ENCODE assay signal across 8 cellular contexts in the genomic region with DNA sequence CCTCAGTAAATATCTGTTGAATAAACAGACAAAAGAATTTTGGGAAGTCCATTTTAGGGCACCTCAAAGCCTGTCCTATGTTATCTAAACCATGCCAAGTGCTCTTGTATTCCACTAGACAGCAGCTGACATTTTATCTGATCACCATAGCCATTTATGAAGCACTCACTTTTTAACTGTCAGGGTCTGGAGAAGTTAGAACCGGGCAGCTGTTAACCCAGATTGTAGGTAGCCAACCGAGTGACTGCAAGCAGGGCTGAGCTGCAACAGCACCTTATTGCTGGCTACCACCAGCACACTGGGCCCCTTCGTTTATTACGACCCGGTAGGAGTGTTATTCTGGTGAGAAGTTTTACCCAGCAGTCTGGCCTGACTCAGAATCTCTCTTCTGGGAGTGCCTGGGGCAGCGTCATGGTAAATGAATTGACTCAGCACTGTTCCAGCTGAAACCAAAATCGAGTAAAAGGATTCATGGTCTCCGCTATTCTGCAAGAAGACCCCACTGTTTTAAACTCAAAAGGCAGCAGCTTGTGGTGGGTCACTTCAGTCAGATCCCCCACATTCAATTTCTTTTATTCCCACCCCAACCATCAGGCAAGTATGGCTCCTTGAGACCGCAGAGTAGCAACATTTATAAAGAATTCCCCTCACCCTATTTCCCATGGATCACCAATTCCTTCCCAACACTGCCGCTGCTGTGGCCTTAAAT. TPM values are rescaled to one million over a fixed set of nuclear protein-coding genes. Genes with fewer than 3 reads are reported as not detected.
DNase-seq lines count a peak whose midpoint lies in the region; ATAC-seq and TF ChIP-seq lines count a peak whose summit lies in the region.

No MANE protein-coding gene starts in this region.

- peaks cover 93% of the 10 kb centered on the region for H3K79me2 ChIP-seq in DOHH2 (ENCODE audit: control insufficient read depth, low read length)

- no peaks in the 10 kb centered on the region for H3K9me2 ChIP-seq in DOHH2 (replicated peaks; ENCODE audit: control insufficient read depth, low read length)

- peak overlapping the region; percentile 86 to 99 (median 98) for H3K27ac Mint-ChIP-seq in naive thymus-derived CD8-positive, alpha-beta T cell

- H3K36me3 Mint-ChIP-seq in naive thymus-derived CD8-positive, alpha-beta T cell = peaks cover 0 to 21% (median 0%) of the 10 kb centered on the region in 3 donors

- H3K27ac ChIP-seq in DOHH2 (ENCODE audit: low read depth, low read length) (no peak overlapping the region), urinary bladder (ENCODE audit: low read depth) (no peak overlapping the region)

- peaks cover 61 to 99% (median 93%) of the 10 kb centered on the region in 4 donors for H3K4me1 Mint-ChIP-seq in naive thymus-derived CD8-positive, alpha-beta T cell

- POLR2A ChIA-PET in naive thymus-derived CD8-positive, alpha-beta T cell (lab: Charles Lee) = interaction anchor here (0.6 to 3.4 kb wide), 3 partner anchors 11 to 52 kb away, joined by 9 to 33 read pairs (median 9); a partner anchor contains a TSS

- WGBS in urinary bladder = 34% methylated on average over 10 of the region's 10 CpGs

- H3K4me3 ChIP-seq in DOHH2 (ENCODE audit: low read length) = peak overlapping the region; percentile 81
- peak overlapping the region; percentile 79 to 80 for H3K4me3 ChIP-seq in cardiac fibroblast (replicated peaks in 1 of 2; ENCODE audit: low read depth in 2 of 2, low read length in 2 of 2)
- peak overlapping the region; percentile 96 for H3K4me3 ChIP-seq in urinary bladder (ENCODE audit: low read depth, low read length)

- H3K4me3 Mint-ChIP-seq in naive thymus-derived CD8-positive, alpha-beta T cell = peak overlapping the region; percentile 92 to 100 (median 98)

- ATAC-seq in naive thymus-derived CD8-positive, alpha-beta T cell = no peak
- ATAC-seq in GM21737 (IDR thresholded peaks at IDR 0.05; ENCODE audit: unreplicated experiment) = no peak

- H3K4me2 ChIP-seq in DOHH2 (ENCODE audit: low read length) = peak overlapping the region; percentile 97

- peaks cover 51% of the 10 kb centered on the region for H3K4me1 ChIP-seq in DOHH2 (ENCODE audit: control insufficient read depth, low read length)
- peaks cover 6% of the 10 kb centered on the region for H3K4me1 ChIP-seq in urinary bladder (ENCODE audit: insufficient read depth)

- DNase-seq in RKO (ENCODE audit: low spot score) (peak; percentile 86), cardiac fibroblast (ENCODE audit: low read depth in 2 of 2) (peak; percentile 39 to 74), SW 1271 (lab: John Stamatoyannopoulos, UW) (no peak), NCI-H2081 treated with DMSO at 0.1 percent for 48 hours (lab: John Stamatoyannopoulos, UW) (no peak)
- no peak for DNase-seq in naive thymus-derived CD8-positive, alpha-beta T cell

- H3K9me3 ChIP-seq in DOHH2 (ENCODE audit: control insufficient read depth, insufficient read depth, low read length) = no peaks in the 10 kb centered on the region

- peaks cover 27% of the 10 kb centered on the region for H4K20me1 ChIP-seq in DOHH2 (ENCODE audit: control insufficient read depth, insufficient read depth, low read depth, low read length)

- no peaks in the 10 kb centered on the region for H3K27me3 Mint-ChIP-seq in naive thymus-derived CD8-positive, alpha-beta T cell

- H3K9me3 Mint-ChIP-seq in naive thymus-derived CD8-positive, alpha-beta T cell = no peaks in the 10 kb centered on the region

- H3K27me3 ChIP-seq in DOHH2 (ENCODE audit: control insufficient read depth, low read length) = no peaks in the 10 kb centered on the region

- no peak for TF ChIP-seq CTCF in DOHH2 (IDR thresholded peaks at IDR 0.05; ENCODE audit: low read depth, low read length, poor library complexity, severe bottlenecking)
- no peak for TF ChIP-seq CTCF in cardiac fibroblast (IDR thresholded peaks at IDR 0.05; ENCODE audit: low read depth, low read length)

- peaks cover 39% of the 10 kb centered on the region for H3K36me3 ChIP-seq in DOHH2 (ENCODE audit: control insufficient read depth, low read length)
- no peaks in the 10 kb centered on the region for H3K36me3 ChIP-seq in urinary bladder (ENCODE audit: insufficient read depth)

- peaks cover 23% of the 10 kb centered on the region; the same call in 1 of the 2 replicates for H3F3A ChIP-seq in DOHH2 (ENCODE audit: control insufficient read depth, insufficient read depth)

RNA-seq across cellular contexts. Expression of a gene that starts 1.7 kb away (rescaled TPM):
- 100 to 1,000 TPM; 154 to 165 TPM for total RNA-seq in naive thymus-derived CD8-positive, alpha-beta T cell
- polyA plus RNA-seq in naive thymus-derived CD8-positive, alpha-beta T cell = 100 to 1,000 TPM; 141 to 155 (median 148) TPM
- total RNA-seq in urinary bladder = 74.0 TPM
- 85.7 TPM for polyA plus RNA-seq in urinary bladder

RNA-seq across cellular contexts. Expression of a gene that starts 42.2 kb away (rescaled TPM):
- 10 to 100 TPM; 15.8 to 17.1 TPM for total RNA-seq in naive thymus-derived CD8-positive, alpha-beta T cell
- polyA plus RNA-seq in naive thymus-derived CD8-positive, alpha-beta T cell = 10 to 100 TPM; 13.0 to 30.2 (median 14.4) TPM
- total RNA-seq in urinary bladder = 9.9 TPM
- polyA plus RNA-seq in urinary bladder = 54.2 TPM

Comparison
In these comparisons a context has a peak if more than half of its experiments do, and no peak if none do; other contexts are left out.
1. DNase-seq: peak in RKO (single experiment) and cardiac fibroblast (2 of 2); none in naive thymus-derived CD8-positive, alpha-beta T cell (0 of 10), SW 1271 (0 of 2) and NCI-H2081 treated with DMSO at 0.1 percent for 48 hours (single experiment).
2. Peak in every context shown above with its lines, with median percentiles within 50 percentile points of each other: H3K4me3 ChIP-seq.